1 cellular context compared by ENCODE assay signal in the genomic region with DNA sequence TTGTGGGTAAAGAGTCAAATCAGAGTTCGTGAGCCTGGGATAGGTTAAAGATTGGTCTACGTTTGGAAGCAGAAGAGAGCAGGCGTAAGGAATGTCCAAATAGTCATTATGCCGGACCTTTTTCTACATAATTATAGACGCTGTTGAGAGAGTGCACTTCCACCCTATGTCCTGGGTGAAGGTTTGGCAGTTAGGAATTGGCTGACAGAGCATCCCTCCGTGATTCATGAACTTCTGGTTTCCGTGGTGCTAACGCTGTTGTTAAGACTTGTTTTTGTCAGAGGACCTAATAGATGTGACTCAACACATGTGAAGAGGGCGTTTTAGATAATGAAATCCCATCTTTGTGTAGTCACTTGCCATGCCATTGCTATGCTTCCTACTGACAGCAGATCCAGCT.
TF ChIP-seq lines count a peak whose summit lies in the region.

No MANE protein-coding gene starts in this region.

TF ChIP-seq in GM23338, 12 proteins besides CTCF, POLR2A, EP300 and RAD21 (continued from another document):
- TF ChIP-seq, protein P1, sequence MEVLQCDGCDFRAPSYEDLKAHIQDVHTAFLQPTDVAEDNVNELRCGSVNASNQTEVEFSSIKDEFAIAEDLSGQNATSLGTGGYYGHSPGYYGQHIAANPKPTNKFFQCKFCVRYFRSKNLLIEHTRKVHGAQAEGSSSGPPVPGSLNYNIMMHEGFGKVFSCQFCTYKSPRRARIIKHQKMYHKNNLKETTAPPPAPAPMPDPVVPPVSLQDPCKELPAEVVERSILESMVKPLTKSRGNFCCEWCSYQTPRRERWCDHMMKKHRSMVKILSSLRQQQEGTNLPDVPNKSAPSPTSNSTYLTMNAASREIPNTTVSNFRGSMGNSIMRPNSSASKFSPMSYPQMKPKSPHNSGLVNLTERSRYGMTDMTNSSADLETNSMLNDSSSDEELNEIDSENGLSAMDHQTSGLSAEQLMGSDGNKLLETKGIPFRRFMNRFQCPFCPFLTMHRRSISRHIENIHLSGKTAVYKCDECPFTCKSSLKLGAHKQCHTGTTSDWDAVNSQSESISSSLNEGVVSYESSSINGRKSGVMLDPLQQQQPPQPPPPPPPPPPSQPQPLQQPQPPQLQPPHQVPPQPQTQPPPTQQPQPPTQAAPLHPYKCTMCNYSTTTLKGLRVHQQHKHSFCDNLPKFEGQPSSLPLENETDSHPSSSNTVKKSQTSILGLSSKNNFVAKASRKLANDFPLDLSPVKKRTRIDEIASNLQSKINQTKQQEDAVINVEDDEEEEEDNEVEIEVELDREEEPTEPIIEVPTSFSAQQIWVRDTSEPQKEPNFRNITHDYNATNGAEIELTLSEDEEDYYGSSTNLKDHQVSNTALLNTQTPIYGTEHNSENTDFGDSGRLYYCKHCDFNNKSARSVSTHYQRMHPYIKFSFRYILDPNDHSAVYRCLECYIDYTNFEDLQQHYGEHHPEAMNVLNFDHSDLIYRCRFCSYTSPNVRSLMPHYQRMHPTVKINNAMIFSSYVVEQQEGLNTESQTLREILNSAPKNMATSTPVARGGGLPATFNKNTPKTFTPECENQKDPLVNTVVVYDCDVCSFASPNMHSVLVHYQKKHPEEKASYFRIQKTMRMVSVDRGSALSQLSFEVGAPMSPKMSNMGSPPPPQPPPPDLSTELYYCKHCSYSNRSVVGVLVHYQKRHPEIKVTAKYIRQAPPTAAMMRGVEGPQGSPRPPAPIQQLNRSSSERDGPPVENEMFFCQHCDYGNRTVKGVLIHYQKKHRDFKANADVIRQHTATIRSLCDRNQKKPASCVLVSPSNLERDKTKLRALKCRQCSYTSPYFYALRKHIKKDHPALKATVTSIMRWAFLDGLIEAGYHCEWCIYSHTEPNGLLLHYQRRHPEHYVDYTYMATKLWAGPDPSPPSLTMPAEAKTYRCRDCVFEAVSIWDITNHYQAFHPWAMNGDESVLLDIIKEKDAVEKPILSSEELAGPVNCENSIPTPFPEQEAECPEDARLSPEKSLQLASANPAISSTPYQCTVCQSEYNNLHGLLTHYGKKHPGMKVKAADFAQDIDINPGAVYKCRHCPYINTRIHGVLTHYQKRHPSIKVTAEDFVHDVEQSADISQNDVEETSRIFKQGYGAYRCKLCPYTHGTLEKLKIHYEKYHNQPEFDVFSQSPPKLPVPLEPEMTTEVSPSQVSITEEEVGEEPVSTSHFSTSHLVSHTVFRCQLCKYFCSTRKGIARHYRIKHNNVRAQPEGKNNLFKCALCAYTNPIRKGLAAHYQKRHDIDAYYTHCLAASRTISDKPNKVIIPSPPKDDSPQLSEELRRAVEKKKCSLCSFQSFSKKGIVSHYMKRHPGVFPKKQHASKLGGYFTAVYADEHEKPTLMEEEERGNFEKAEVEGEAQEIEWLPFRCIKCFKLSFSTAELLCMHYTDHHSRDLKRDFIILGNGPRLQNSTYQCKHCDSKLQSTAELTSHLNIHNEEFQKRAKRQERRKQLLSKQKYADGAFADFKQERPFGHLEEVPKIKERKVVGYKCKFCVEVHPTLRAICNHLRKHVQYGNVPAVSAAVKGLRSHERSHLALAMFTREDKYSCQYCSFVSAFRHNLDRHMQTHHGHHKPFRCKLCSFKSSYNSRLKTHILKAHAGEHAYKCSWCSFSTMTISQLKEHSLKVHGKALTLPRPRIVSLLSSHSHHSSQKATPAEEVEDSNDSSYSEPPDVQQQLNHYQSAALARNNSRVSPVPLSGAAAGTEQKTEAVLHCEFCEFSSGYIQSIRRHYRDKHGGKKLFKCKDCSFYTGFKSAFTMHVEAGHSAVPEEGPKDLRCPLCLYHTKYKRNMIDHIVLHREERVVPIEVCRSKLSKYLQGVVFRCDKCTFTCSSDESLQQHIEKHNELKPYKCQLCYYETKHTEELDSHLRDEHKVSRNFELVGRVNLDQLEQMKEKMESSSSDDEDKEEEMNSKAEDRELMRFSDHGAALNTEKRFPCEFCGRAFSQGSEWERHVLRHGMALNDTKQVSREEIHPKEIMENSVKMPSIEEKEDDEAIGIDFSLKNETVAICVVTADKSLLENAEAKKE (CRISPR knock-in tag; IDR thresholded peaks at IDR 0.05), result no peak
- no peak for TF ChIP-seq JUNB (IDR thresholded peaks at IDR 0.05; ENCODE audit: unreplicated experiment)
